In the genomic region with DNA sequence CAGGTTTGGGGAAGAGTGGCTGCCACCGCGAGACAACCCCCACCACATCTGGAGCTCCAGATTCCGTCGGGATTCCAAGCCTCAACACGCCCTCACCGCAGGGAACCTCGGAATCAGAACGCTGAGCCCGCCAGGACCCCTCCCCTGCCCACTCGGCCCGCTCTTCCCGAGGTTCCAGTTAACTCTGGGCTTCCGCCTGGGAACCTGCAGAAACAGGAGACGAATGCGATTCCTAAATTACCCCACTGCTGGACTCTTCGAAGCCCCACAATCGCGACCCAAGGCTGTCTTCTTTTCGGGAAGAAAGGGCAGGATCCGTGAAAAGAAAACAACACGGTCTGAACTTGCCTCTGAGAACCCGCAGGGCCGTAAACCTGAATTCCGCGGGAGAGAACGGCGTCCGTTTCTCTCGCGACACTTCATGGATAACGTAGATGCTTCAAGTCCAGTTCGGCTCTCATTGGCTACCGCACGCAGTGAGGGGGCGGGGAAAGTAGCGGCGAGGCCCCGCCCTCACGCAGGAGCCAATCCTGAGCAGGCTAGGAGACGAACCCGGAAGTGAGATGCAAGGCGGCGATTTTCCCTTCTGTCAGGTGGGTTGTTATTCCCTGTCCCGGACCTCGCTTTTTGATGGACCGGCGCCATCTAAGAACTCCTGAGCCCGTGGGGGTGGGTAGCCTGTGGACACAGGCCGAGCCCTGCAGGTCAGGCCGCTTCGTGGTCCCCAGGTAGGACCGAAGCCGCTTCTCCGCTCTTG, we compare ENCODE assay signal across 8 cellular contexts. TPM values are rescaled to one million over a fixed set of nuclear protein-coding genes. Genes with fewer than 3 reads are reported as not detected.
DNase-seq lines count a peak whose midpoint lies in the region; ATAC-seq and TF ChIP-seq lines count a peak whose summit lies in the region.

A gene with protein sequence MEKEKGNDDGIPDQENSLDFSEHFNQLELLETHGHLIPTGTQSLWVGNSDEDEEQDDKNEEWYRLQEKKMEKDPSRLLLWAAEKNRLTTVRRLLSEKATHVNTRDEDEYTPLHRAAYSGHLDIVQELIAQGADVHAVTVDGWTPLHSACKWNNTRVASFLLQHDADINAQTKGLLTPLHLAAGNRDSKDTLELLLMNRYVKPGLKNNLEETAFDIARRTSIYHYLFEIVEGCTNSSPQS (plus strand): TSS at position 542 of the 757 bp plus-strand sequence. CDS start 2,710 bp downstream, outside the sequence.
A gene (minus strand): TSS at position 402 of the 757 bp plus-strand sequence. CDS start 1,043 bp downstream, outside the sequence.

- H3K4me1 ChIP-seq in Panc1 (ENCODE audit: control insufficient read depth, insufficient read depth, low read length) (peaks cover 24% of the 10 kb centered on the region; the same call in 1 of the 2 replicates), muscle layer of colon (ENCODE audit: insufficient read depth, low read length) (peaks cover 19% of the 10 kb centered on the region)

- peak within 1 kb of the TSS; percentile 95 for H3K9ac ChIP-seq in muscle layer of colon (ENCODE audit: low read length)

- H3K27me3 ChIP-seq in Panc1 (ENCODE audit: control insufficient read depth, insufficient read depth, low read length), result no peaks in the 10 kb centered on the region
- H3K27me3 ChIP-seq in muscle layer of colon (ENCODE audit: control insufficient read depth in 1 of 2, insufficient read depth in 2 of 2, low read length in 2 of 2), result no peaks in the 10 kb centered on the region

- CTCF ChIA-PET in Panc1 (lab: Charles Lee), result no interaction called here

- POLR2A ChIA-PET in Panc1 (lab: Charles Lee), result no interaction called here

- H3K36me3 ChIP-seq in Panc1 (ENCODE audit: control insufficient read depth, insufficient read depth, low read length), result peaks cover 22% of the 10 kb centered on the region
- peaks cover 30% of the 10 kb centered on the region for H3K36me3 ChIP-seq in muscle layer of colon (ENCODE audit: insufficient read depth, low read length)

- BruUV-seq in Panc1 (replicated peaks; lab: Mats Ljungman, UMichigan), result TSS peak; percentile 82

- H3K27me3 Mint-ChIP-seq in activated T-cell treated with anti-CD3 and anti-CD28 coated beads, Interleukin-2, amount 50 U/mL, for 4 hours (ENCODE audit: low read depth), result no peaks in the 10 kb centered on the region

- in situ Hi-C loops in Panc1 (cut with HindIII; ENCODE audit: low pct_unique_long_range_greater_than_20kb, low sequenced_read_pairs), result no loop called here

- peaks cover 32% of the 10 kb centered on the region for H3K4me1 Mint-ChIP-seq in activated T-cell treated with anti-CD3 and anti-CD28 coated beads, Interleukin-2, amount 50 U/mL, for 4 hours (ENCODE audit: low read depth)

- H3K4me3 ChIP-seq in Panc1 (ENCODE audit: low read depth in 2 of 2, low read length in 2 of 2) (peak within 1 kb of the TSS; percentile 95 to 99), muscle layer of colon (ENCODE audit: low read depth in 1 of 2, low read length in 2 of 2) (peak within 1 kb of the TSS; percentile 80 to 98)

- intact Hi-C loops in Panc1 (cut with micrococcal nuclease; ENCODE audit: unreplicated experiment), result no loop called here

- H3K27ac ChIP-seq in Panc1 (ENCODE audit: low read length) (peak within 1 kb of the TSS; percentile 83), muscle layer of colon (ENCODE audit: low read depth, low read length) (peak within 1 kb of the TSS; percentile 85)

- DNase-seq in DMS153 treated with DMSO at 0.1 percent for 48 hours (lab: John Stamatoyannopoulos, UW; ENCODE audit: unreplicated experiment) (peak; percentile 93), KG1 (lab: John Stamatoyannopoulos, UW) (peak; percentile 99), Panc1 (ENCODE audit: low read depth, low spot score) (peak; percentile 94)
- DNase-seq in activated T-cell treated with anti-CD3 and anti-CD28 coated beads, Interleukin-2, amount 50 U/mL, for 4 hours, result peak; percentile 95
- peak; percentile 89 for DNase-seq in stimulated activated CD8-positive, alpha-beta memory T cell treated with anti-CD3 and anti-CD28 coated beads, Interleukin-7, amount 100 ng/mL, for 24 hours (ENCODE audit: low read depth)

- TF ChIP-seq CTCF in Panc1 (IDR thresholded peaks at IDR 0.05), result no peak

- H3K9me3 ChIP-seq in Panc1 (ENCODE audit: control insufficient read depth, insufficient read depth, low read depth, low read length), result no peaks in the 10 kb centered on the region
- no peaks in the 10 kb centered on the region for H3K9me3 ChIP-seq in muscle layer of colon (ENCODE audit: low read length)

- peak within 1 kb of the TSS; percentile 96 for H3K4me3 Mint-ChIP-seq in activated T-cell treated with anti-CD3 and anti-CD28 coated beads, Interleukin-2, amount 50 U/mL, for 4 hours

- peaks cover 23% of the 10 kb centered on the region for H3K36me3 Mint-ChIP-seq in activated T-cell treated with anti-CD3 and anti-CD28 coated beads, Interleukin-2, amount 50 U/mL, for 4 hours (ENCODE audit: insufficient read depth)

- H3K9me3 Mint-ChIP-seq in activated T-cell treated with anti-CD3 and anti-CD28 coated beads, Interleukin-2, amount 50 U/mL, for 4 hours, result no peaks in the 10 kb centered on the region

- ATAC-seq in GM21723 (IDR thresholded peaks at IDR 0.05; ENCODE audit: unreplicated experiment) (peak; percentile 100), Panc1 (peak; percentile 100), esophagus mucosa (peak; percentile 100)
- ATAC-seq in activated T-cell treated with anti-CD3 and anti-CD28 coated beads, Interleukin-2, amount 50 U/mL, for 4 hours, result peak; percentile 99

RNA-seq across cellular contexts. Expression of the first gene that starts in this region (rescaled TPM):
- total RNA-seq in Panc1 (2021; ENCODE audit: unreplicated experiment) (15.4 TPM), esophagus mucosa (7.0 TPM)
- 8.7 TPM for polyA plus RNA-seq in Panc1 (2012; ENCODE audit: insufficient read length)
- 10 to 100 TPM; 14.7 to 18.8 (median 17.2) TPM for total RNA-seq in activated T-cell treated with anti-CD3 and anti-CD28 coated beads, Interleukin-2, amount 50 U/mL, for 4 hours

RNA-seq across cellular contexts. Expression of the second gene that starts in this region (rescaled TPM):
- total RNA-seq in Panc1 (2021; ENCODE audit: unreplicated experiment) (35.0 TPM), esophagus mucosa (13.3 TPM)
- 12.6 TPM for polyA plus RNA-seq in Panc1 (2012; ENCODE audit: insufficient read length)
- 10 to 100 TPM; 28.6 to 34.3 (median 30.9) TPM for total RNA-seq in activated T-cell treated with anti-CD3 and anti-CD28 coated beads, Interleukin-2, amount 50 U/mL, for 4 hours

Comparison
In these comparisons a context has a peak if more than half of its experiments do, and no peak if none do; other contexts are left out.
1. Peak in every context shown above with its lines: DNase-seq, ATAC-seq, H3K4me3 ChIP-seq and H3K27ac ChIP-seq.